In genomic region chr16:62406387-62406786, GRCh38 we compare ENCODE assay signal across 32 cellular contexts.
"Had no signal": no experiment of that assay in that cellular context is flagged by ENCODE, and none has a peak within 500 bp of the region (broad histone marks: within the 10 kb centered on the region; RNA-seq: fewer than 3 reads in every experiment).

No MANE protein-coding gene starts in this region.

- H3K36me3 ChIP-seq: ovary, spleen, suprapubic skin, tibial artery, transverse colon, upper lobe of right lung, uterus had no signal

- H3K4me3 ChIP-seq: ovary, psoas muscle, skin epidermis, smooth muscle cell, spleen, suprapubic skin, testis, tibial artery, transverse colon, upper lobe of right lung, uterus had no signal

- H3K27ac ChIP-seq: ovary, parathyroid adenoma, psoas muscle, skin epidermis, spleen, suprapubic skin, testis, tibial artery, transverse colon, upper lobe of right lung, uterus had no signal

- H3K79me2 ChIP-seq: parathyroid adenoma had no signal

- H2AFZ ChIP-seq: parathyroid adenoma had no signal

- H3K9me3 ChIP-seq: ovary, suprapubic skin, testis, tibial artery, transverse colon, upper lobe of right lung, uterus had no signal

- H3K27me3 Mint-ChIP-seq: naive thymus-derived CD8-positive, alpha-beta T cell; natural killer cell treated with Interleukin-12 subunit alpha and Interleukin-12 subunit beta and Interleukin-15 and Interleukin-18, amount 100 ng/mL, for 72 hours; progenitor cell of endocrine pancreas; stimulated activated memory B cell treated with anti-CD40 and anti-IgM and Interleukin-4, amounts not matched to agents 10 μg/mL and 1 μg/mL and 100 μg/mL, for 72 hours; stimulated activated naive CD8-positive, alpha-beta T cell treated with anti-CD3 and anti-CD28 coated beads, Interleukin-15, amount 100 ng/mL, for 72 hours; type B pancreatic cell had no signal

- H3K4me3 Mint-ChIP-seq: naive thymus-derived CD8-positive, alpha-beta T cell; natural killer cell treated with Interleukin-12 subunit alpha and Interleukin-12 subunit beta and Interleukin-15 and Interleukin-18, amount 100 ng/mL, for 72 hours; nephron progenitor cell; neural crest cell; stimulated activated memory B cell treated with anti-CD40 and anti-IgM and Interleukin-4, amounts not matched to agents 10 μg/mL and 1 μg/mL and 100 μg/mL, for 72 hours; stimulated activated naive CD8-positive, alpha-beta T cell treated with anti-CD3 and anti-CD28 coated beads, Interleukin-15, amount 100 ng/mL, for 72 hours; type B pancreatic cell had no signal

- H3K27me3 ChIP-seq: ovary, spleen, suprapubic skin, testis, tibial artery, transverse colon, upper lobe of right lung, uterus had no signal

- H3K36me3 Mint-ChIP-seq: naive thymus-derived CD8-positive, alpha-beta T cell; natural killer cell treated with Interleukin-12 subunit alpha and Interleukin-12 subunit beta and Interleukin-15 and Interleukin-18, amount 100 ng/mL, for 72 hours; stimulated activated memory B cell treated with anti-CD40 and anti-IgM and Interleukin-4, amounts not matched to agents 10 μg/mL and 1 μg/mL and 100 μg/mL, for 72 hours; type B pancreatic cell had no signal

- H3K27ac Mint-ChIP-seq: naive thymus-derived CD8-positive, alpha-beta T cell; natural killer cell treated with Interleukin-12 subunit alpha and Interleukin-12 subunit beta and Interleukin-15 and Interleukin-18, amount 100 ng/mL, for 72 hours; nephron progenitor cell; progenitor cell of endocrine pancreas; stimulated activated memory B cell treated with anti-CD40 and anti-IgM and Interleukin-4, amounts not matched to agents 10 μg/mL and 1 μg/mL and 100 μg/mL, for 72 hours; stimulated activated naive CD8-positive, alpha-beta T cell treated with anti-CD3 and anti-CD28 coated beads, Interleukin-15, amount 100 ng/mL, for 72 hours; type B pancreatic cell had no signal

- H3K9me3 Mint-ChIP-seq: neural crest cell, type B pancreatic cell had no signal

- ATAC-seq: naive thymus-derived CD8-positive, alpha-beta T cell; natural killer cell treated with Interleukin-12 subunit alpha and Interleukin-12 subunit beta and Interleukin-15 and Interleukin-18, amount 100 ng/mL, for 72 hours; psoas muscle; right cardiac atrium; sciatic nerve; stimulated activated memory B cell treated with anti-CD40 and anti-IgM and Interleukin-4, amounts not matched to agents 10 μg/mL and 1 μg/mL and 100 μg/mL, for 72 hours; stimulated activated naive CD8-positive, alpha-beta T cell treated with anti-CD3 and anti-CD28 coated beads, Interleukin-15, amount 100 ng/mL, for 72 hours; stimulated activated naive CD8-positive, alpha-beta T cell treated with anti-CD3 and anti-CD28 coated beads, Interleukin-15, Interleukin-2, amounts not matched to agents 100 U/mL and 50 U/mL, for 24 hours; upper lobe of right lung had no signal

- H3K4me2 ChIP-seq: smooth muscle cell had no signal

- H3K4me1 ChIP-seq: parathyroid adenoma, psoas muscle, spleen, suprapubic skin, testis, tibial artery, transverse colon, upper lobe of right lung, uterus had no signal

- DNase-seq: naive thymus-derived CD8-positive, alpha-beta T cell; nephron progenitor cell; occipital lobe; ovary; posterior cingulate gyrus; psoas muscle; right cardiac atrium; spleen; stimulated activated CD4-positive, alpha-beta T cell treated with anti-CD3 and anti-CD28 coated beads, Interleukin-12 subunit alpha, Interleukin-12 subunit beta, amount 100 ng/mL, for 4 hours; stimulated activated CD4-positive, alpha-beta T cell treated with anti-CD3 and anti-CD28 coated beads, Interleukin-1b, Interleukin-23, amount 100 ng/mL, for 48 hours; stimulated activated CD4-positive, alpha-beta T cell treated with anti-CD3 and anti-CD28 coated beads, Interleukin-4, amount 100 ng/mL, for 1 hour; stimulated activated CD4-positive, alpha-beta T cell treated with anti-CD3 and anti-CD28 coated beads, Interleukin-4, amount 100 ng/mL, for 4 hours; stimulated activated CD8-positive, alpha-beta memory T cell treated with anti-CD3 and anti-CD28 coated beads, Interleukin-4, amount 100 ng/mL, for 48 hours; stimulated activated naive CD4-positive, alpha-beta T cell; stimulated activated naive CD8-positive, alpha-beta T cell treated with anti-CD3 and anti-CD28 coated beads, Interleukin-15, amount 100 ng/mL, for 72 hours; stimulated activated naive CD8-positive, alpha-beta T cell treated with anti-CD3 and anti-CD28 coated beads, Interleukin-15, Interleukin-2, amounts not matched to agents 100 U/mL and 50 U/mL, for 24 hours; substantia nigra; testis; tibial artery; transverse colon; upper lobe of right lung; uterus had no signal

- H3K9ac ChIP-seq: parathyroid adenoma had no signal

- H3K4me1 Mint-ChIP-seq: naive thymus-derived CD8-positive, alpha-beta T cell; stimulated activated memory B cell treated with anti-CD40 and anti-IgM and Interleukin-4, amounts not matched to agents 10 μg/mL and 1 μg/mL and 100 μg/mL, for 72 hours; stimulated activated naive CD8-positive, alpha-beta T cell treated with anti-CD3 and anti-CD28 coated beads, Interleukin-15, amount 100 ng/mL, for 72 hours had no signal
